ENCODE assay signal across 9 cellular contexts in genomic region chr3:126208618-126209256, GRCh38. TPM values are rescaled to one million over a fixed set of nuclear protein-coding genes. Genes with fewer than 3 reads are reported as not detected.
DNase-seq lines count a peak whose midpoint lies in the region; ATAC-seq, FAIRE-seq and TF ChIP-seq lines count a peak whose summit lies in the region.
"Had no signal": no experiment of that assay in that cellular context is flagged by ENCODE, and none has a peak within 500 bp of the region (broad histone marks: within the 10 kb centered on the region; RNA-seq: fewer than 3 reads in every experiment).

No MANE protein-coding gene starts in this region.

- peaks cover 24 to 41% of the 10 kb centered on the region in 2 donors for H3K27me3 Mint-ChIP-seq in CD4-positive, alpha-beta memory T cell

- no peaks in the 10 kb centered on the region for H3K9me3 ChIP-seq in kidney (ENCODE audit: control insufficient read depth in 1 of 2, low read length in 2 of 2)
- no peaks in the 10 kb centered on the region for H3K9me3 ChIP-seq in CD4-positive, alpha-beta memory T cell (ENCODE audit: control insufficient read depth in 1 of 2, low read length in 2 of 2)

- TF ChIP-seq CTCF in kidney (IDR thresholded peaks at IDR 0.05; ENCODE audit: borderline replicate concordance, extremely low read depth, insufficient read depth): no peak

- H3K36me3 ChIP-seq in kidney (ENCODE audit: control insufficient read depth in 1 of 2, insufficient read depth in 2 of 2, low read length in 2 of 2): no peaks in the 10 kb centered on the region
- no peaks in the 10 kb centered on the region for H3K36me3 ChIP-seq in CD4-positive, alpha-beta memory T cell (ENCODE audit: insufficient read depth, low read length)

- ATAC-seq in GM19023 (IDR thresholded peaks at IDR 0.05; ENCODE audit: unreplicated experiment) (no peak), GM21367 (IDR thresholded peaks at IDR 0.05; ENCODE audit: unreplicated experiment) (no peak)

- FAIRE-seq in kidney (lab: Jason Lieb, UNC): no peak

- intact Hi-C loops in kidney (cut with DNase I): no loop called here
- intact Hi-C loops in CD4-positive, alpha-beta memory T cell (cut with micrococcal nuclease): no loop called here

- peak; percentile 63 for DNase-seq in Ammon's horn (ENCODE audit: low spot score)
- DNase-seq in NCI-H1092 treated with DMSO at 0.1 percent for 48 hours (lab: John Stamatoyannopoulos, UW): peak; percentile 74
- peak in 34 of 58 donors; percentile 13 to 71 (median 36) for DNase-seq in anterior cingulate cortex (lab: John Stamatoyannopoulos, UW)
- peak; percentile 97 for DNase-seq in kidney
- no peak for DNase-seq in CD4-positive, alpha-beta memory T cell
- DNase-seq in activated T-cell treated with anti-CD3 and anti-CD28 coated beads, Interleukin-2, amount 50 U/mL, for 48 hours: no peak

- no peak overlapping the region for H3K4me3 Mint-ChIP-seq in CD4-positive, alpha-beta memory T cell

- H3K9ac ChIP-seq in kidney (ENCODE audit: low read length in 2 of 2): no peak overlapping the region

- peaks cover 14% of the 10 kb centered on the region in 2 donors for H3K4me1 ChIP-seq in kidney (ENCODE audit: control insufficient read depth in 1 of 2, insufficient read depth in 1 of 2, low read depth in 1 of 2, low read length in 2 of 2)
- no peaks in the 10 kb centered on the region for H3K4me1 ChIP-seq in CD4-positive, alpha-beta memory T cell (ENCODE audit: insufficient read depth, low read length)

- H3K27ac Mint-ChIP-seq in CD4-positive, alpha-beta memory T cell: no peak overlapping the region

- H3K27ac ChIP-seq in kidney (ENCODE audit: low read depth in 2 of 2, low read length in 2 of 2): no peak overlapping the region
- no peak overlapping the region for H3K27ac ChIP-seq in CD4-positive, alpha-beta memory T cell (ENCODE audit: low read depth, low read length)
- H3K27ac ChIP-seq: skin epidermis had no signal

- H3K4me3 ChIP-seq in kidney (ENCODE audit: low read length in 2 of 2): no peak overlapping the region
- H3K4me3 ChIP-seq in CD4-positive, alpha-beta memory T cell (ENCODE audit: low read length in 2 of 2): no peak overlapping the region
- H3K4me3 ChIP-seq: skin epidermis had no signal

- peaks cover 13% of the 10 kb centered on the region for H3K27me3 ChIP-seq in CD4-positive, alpha-beta memory T cell (ENCODE audit: insufficient read depth, low read length)

- POLR2A ChIA-PET in CD4-positive, alpha-beta memory T cell (lab: Charles Lee; ENCODE audit: partially characterized antibody): no interaction called here

- no peaks in the 10 kb centered on the region for H3K36me3 Mint-ChIP-seq in CD4-positive, alpha-beta memory T cell

- H3K4me1 Mint-ChIP-seq in CD4-positive, alpha-beta memory T cell: peaks cover 2 to 13% (median 5%) of the 10 kb centered on the region in 4 donors

- CTCF ChIA-PET in CD4-positive, alpha-beta memory T cell (lab: Charles Lee; ENCODE audit: partially characterized antibody): no interaction called here

- H3K9me3 Mint-ChIP-seq in CD4-positive, alpha-beta memory T cell: no peaks in the 10 kb centered on the region

RNA-seq across cellular contexts. Expression of gene ALDH1L1, which starts 28.4 kb away (rescaled TPM):
- 60.0 TPM for total RNA-seq in kidney
- polyA plus RNA-seq in kidney (ENCODE audit: insufficient read depth, low read depth, low replicate concordance): 199 TPM
- total RNA-seq in CD4-positive, alpha-beta memory T cell: not detected
- not detected for polyA plus RNA-seq in CD4-positive, alpha-beta memory T cell

Comparison
In these comparisons a context has a peak if more than half of its experiments do, and no peak if none do; other contexts are left out.
1. DNase-seq: peak in Ammon's horn (single experiment), NCI-H1092 treated with DMSO at 0.1 percent for 48 hours (single experiment), anterior cingulate cortex (34 of 58) and kidney (single experiment); none in CD4-positive, alpha-beta memory T cell (0 of 5) and activated T-cell treated with anti-CD3 and anti-CD28 coated beads, Interleukin-2, amount 50 U/mL, for 48 hours (0 of 2).
2. RNA of gene ALDH1L1, which starts 28.4 kb away (total RNA-seq): 60.0 TPM in kidney (single experiment); not detected in CD4-positive, alpha-beta memory T cell; every median in the first group is over 10 times any median in the second.